Comparison of ENCODE assay signal across 11 cellular contexts in the genomic region with DNA sequence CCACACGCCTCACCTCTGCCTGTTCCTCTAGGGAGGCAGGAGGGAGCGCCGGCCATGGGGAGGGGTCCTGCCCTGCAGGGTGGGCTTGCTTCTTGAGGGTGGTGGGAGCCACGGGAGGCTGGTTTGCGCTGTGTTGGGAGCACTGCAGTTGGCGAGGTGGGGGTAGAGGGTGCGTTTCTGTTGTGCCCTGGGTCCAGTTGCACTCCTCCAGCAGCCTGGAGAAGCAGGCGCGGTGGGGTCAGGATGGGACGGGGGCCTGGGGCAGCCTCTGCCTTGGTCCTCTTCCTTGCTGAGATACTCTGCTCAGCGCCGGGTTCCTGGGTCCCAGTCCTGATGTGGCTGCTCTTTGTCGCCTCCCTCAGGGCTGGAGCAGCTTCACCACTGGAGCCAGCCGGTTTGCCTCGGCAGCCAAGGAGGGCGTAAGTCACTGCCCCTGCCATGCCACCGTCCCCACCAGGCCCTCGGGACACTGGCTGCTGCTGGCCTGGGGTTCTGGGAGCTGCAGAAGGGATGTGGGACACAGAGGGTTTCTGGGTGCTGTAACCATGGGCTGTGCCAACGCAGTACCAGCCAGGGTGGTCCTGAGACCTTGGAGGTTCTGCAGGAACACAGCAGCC. TPM values are rescaled to one million over a fixed set of nuclear protein-coding genes. Genes with fewer than 3 reads are reported as not detected.
A peak's percentile ranks its signal among the peaks of the same experiment; 100 is the strongest.
DNase-seq lines count a peak whose midpoint lies in the region; ATAC-seq and TF ChIP-seq lines count a peak whose summit lies in the region.
"Had no signal": no experiment of that assay in that cellular context is flagged by ENCODE, and none has a peak within 500 bp of the region (broad histone marks: within the 10 kb centered on the region; RNA-seq: fewer than 3 reads in every experiment).

No MANE protein-coding gene starts in this region.

- H3K4me3 ChIP-seq in right cardiac atrium (ENCODE audit: low read length) (no peak overlapping the region), right atrium auricular region (no peak overlapping the region), epithelial cell of proximal tubule (ENCODE audit: low read depth, low read length) (no peak overlapping the region), gastrocnemius medialis (no peak overlapping the region)

- H3K9me3 ChIP-seq in right cardiac atrium (ENCODE audit: control insufficient read depth, low read length) (no peaks in the 10 kb centered on the region), right atrium auricular region (no peaks in the 10 kb centered on the region), gastrocnemius medialis (no peaks in the 10 kb centered on the region)

- H3K4me1 ChIP-seq in right cardiac atrium (ENCODE audit: control insufficient read depth, insufficient read depth, low read length) (no peaks in the 10 kb centered on the region), right atrium auricular region (no peaks in the 10 kb centered on the region), gastrocnemius medialis (no peaks in the 10 kb centered on the region)

- 82% methylated on average over 19 of the region's 19 CpGs for WGBS in right cardiac atrium

- in situ Hi-C loops in gastrocnemius medialis (cut with MboI; ENCODE audit: low sequenced_read_pairs in 4 of 4) = no loop called here

- ATAC-seq in right cardiac atrium (no peak), gastrocnemius medialis (no peak)

- H3K27me3 ChIP-seq in right cardiac atrium (ENCODE audit: control insufficient read depth, insufficient read depth) = no peaks in the 10 kb centered on the region
- no peaks in the 10 kb centered on the region for H3K27me3 ChIP-seq in right atrium auricular region
- no peaks in the 10 kb centered on the region for H3K27me3 ChIP-seq in gastrocnemius medialis

- DNase-seq in right cardiac atrium (peak in 2 of 3 donors; percentile 33 to 42), right atrium auricular region (ENCODE audit: low spot score) (no peak), NCI-H2196 (lab: John Stamatoyannopoulos, UW; ENCODE audit: unreplicated experiment) (peak; percentile 25), epithelial cell of proximal tubule (ENCODE audit: low read depth) (no peak), AML-193 (lab: John Stamatoyannopoulos, UW) (no peak), NCI-H2227 treated with DMSO at 0.1 percent for 48 hours (lab: John Stamatoyannopoulos, UW) (no peak), gastrocnemius medialis (no peak), HPDE6-E6E7 (ENCODE audit: extremely low spot score) (no peak)
- DNase-seq: activated B cell treated with CpG ODN at 0.5 μM for 24 hours; activated naive CD4-positive, alpha-beta T cell had no signal

- no peak overlapping the region for H3K27ac ChIP-seq in right cardiac atrium (ENCODE audit: low read length)
- no peak overlapping the region for H3K27ac ChIP-seq in right atrium auricular region
- H3K27ac ChIP-seq in gastrocnemius medialis = no peak overlapping the region

- no peak for TF ChIP-seq CTCF in right atrium auricular region (IDR thresholded peaks at IDR 0.05)
- peak; percentile 50 for TF ChIP-seq CTCF in epithelial cell of proximal tubule (conservative IDR thresholded peaks at IDR 0.05; ENCODE audit: low read depth, low read length)
- no peak for TF ChIP-seq CTCF in gastrocnemius medialis (IDR thresholded peaks at IDR 0.05 in 4 of 5, conservative IDR thresholded peaks at IDR 0.05 in 1 of 5)

- H3K36me3 ChIP-seq in right atrium auricular region (peaks cover 85% of the 10 kb centered on the region), gastrocnemius medialis (peaks cover 0 to 93% of the 10 kb centered on the region in 2 donors)

- intact Hi-C loops in right cardiac atrium (cut with DNase I) (no loop called here), gastrocnemius medialis (cut with DNase I; ENCODE audit: low total_unique reads) (no loop called here)

- no peak for TF ChIP-seq POLR2A in gastrocnemius medialis (IDR thresholded peaks at IDR 0.05)

RNA-seq across cellular contexts. Expression of a gene that starts 8.4 kb away (rescaled TPM):
- 10 to 100 TPM; 39.5 to 50.7 (median 41.7) TPM for total RNA-seq in right cardiac atrium
- polyA plus RNA-seq in right cardiac atrium = 36.9 TPM
- total RNA-seq in right atrium auricular region = 10 to 100 TPM; 19.1 to 20.7 TPM
- 73.3 and 78.6 TPM in 2 replicates for total RNA-seq in epithelial cell of proximal tubule
- 10 to 100 TPM; 15.2 to 24.4 (median 18.0) TPM for total RNA-seq in gastrocnemius medialis

RNA-seq across cellular contexts. Expression of a gene that starts 11.9 kb away (rescaled TPM):
- total RNA-seq in right cardiac atrium (not detected), right atrium auricular region (not detected), epithelial cell of proximal tubule (not detected in 2 replicates), gastrocnemius medialis (under 1 TPM in 1 of 4 donors, not detected in 3; 0.23 TPM)
- not detected for polyA plus RNA-seq in right cardiac atrium
- total RNA-seq: activated B cell treated with CpG ODN at 0.5 μM for 24 hours, pulmonary artery endothelial cell had no signal

RNA-seq across cellular contexts. Expression of a gene that starts 26.8 kb away (rescaled TPM):
- total RNA-seq in right cardiac atrium = not detected
- polyA plus RNA-seq in right cardiac atrium = not detected
- total RNA-seq in right atrium auricular region = not detected
- total RNA-seq in epithelial cell of proximal tubule = 1.4 and 4.0 TPM in 2 replicates
- total RNA-seq in gastrocnemius medialis = not detected
- total RNA-seq: activated B cell treated with CpG ODN at 0.5 μM for 24 hours, pulmonary artery endothelial cell had no signal

RNA-seq across cellular contexts. Expression of a gene that starts 45.3 kb away (rescaled TPM):
- total RNA-seq in right cardiac atrium (not detected), right atrium auricular region (not detected), epithelial cell of proximal tubule (1.1 and 10.6 TPM in 2 replicates), gastrocnemius medialis (not detected)
- polyA plus RNA-seq in right cardiac atrium = not detected
- total RNA-seq: activated B cell treated with CpG ODN at 0.5 μM for 24 hours, pulmonary artery endothelial cell had no signal

Comparison
In these comparisons a context has a peak if more than half of its experiments do, and no peak if none do; other contexts are left out.
1. DNase-seq: peak in right cardiac atrium (2 of 3) and NCI-H2196 (single experiment); none in right atrium auricular region (single experiment), epithelial cell of proximal tubule (single experiment), AML-193 (0 of 2), NCI-H2227 treated with DMSO at 0.1 percent for 48 hours (single experiment), gastrocnemius medialis (0 of 2) and HPDE6-E6E7 (single experiment).